ENCODE assay signal across 10 cellular contexts in the genomic region with DNA sequence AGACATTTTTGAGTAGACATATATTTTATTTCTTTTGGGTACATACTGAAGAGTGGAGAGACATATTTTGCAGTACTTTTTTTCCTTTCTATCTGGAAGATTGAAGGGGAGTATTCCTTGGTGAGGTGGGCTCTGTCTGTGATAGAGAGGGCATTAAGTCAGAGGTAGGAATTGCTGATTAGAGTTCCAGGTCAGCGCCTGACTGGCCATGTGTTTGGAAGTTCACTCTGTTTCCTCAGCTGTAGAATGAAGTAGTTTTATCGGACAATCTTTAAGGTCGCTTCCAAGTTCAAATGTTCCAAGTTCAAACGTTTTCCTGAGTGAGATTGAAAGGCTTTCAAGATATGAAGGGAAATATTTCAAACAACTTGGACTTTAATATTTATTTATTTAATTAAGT.
"Had no signal": no experiment of that assay in that cellular context is flagged by ENCODE, and none has a peak within 500 bp of the region (broad histone marks: within the 10 kb centered on the region; RNA-seq: fewer than 3 reads in every experiment).

No MANE protein-coding gene starts in this region.

- H3K27ac Mint-ChIP-seq: naive B cell had no signal

- H3K27me3 ChIP-seq: brain microvascular endothelial cell had no signal

- DNase-seq: activated CD4-positive, alpha-beta T cell treated with anti-CD3 and anti-CD28 coated beads, Interleukin-2, amount 50 U/mL, for 4 hours; activated CD8-positive, alpha-beta memory T cell treated with anti-CD3 and anti-CD28 coated beads, Interleukin-2, amount 50 U/mL, for 48 hours; activated gamma-delta T cell treated with Interleukin-2 at 50 U/mL for 16 hours; brain microvascular endothelial cell; dermis blood vessel endothelial cell; left cardiac atrium; naive B cell; posterior cingulate gyrus; right cardiac atrium; stimulated activated CD4-positive, alpha-beta T cell treated with anti-CD3 and anti-CD28 coated beads, Interleukin-1b, Interleukin-23, amount 100 ng/mL, for 48 hours had no signal

- H3K36me3 ChIP-seq: brain microvascular endothelial cell had no signal

- H3K27ac ChIP-seq: brain microvascular endothelial cell had no signal

- H3K9me3 Mint-ChIP-seq: naive B cell had no signal

- ATAC-seq: left cardiac atrium, right cardiac atrium had no signal

- H3K36me3 Mint-ChIP-seq: naive B cell had no signal
